24 cellular contexts compared by ENCODE assay signal in the genomic region with DNA sequence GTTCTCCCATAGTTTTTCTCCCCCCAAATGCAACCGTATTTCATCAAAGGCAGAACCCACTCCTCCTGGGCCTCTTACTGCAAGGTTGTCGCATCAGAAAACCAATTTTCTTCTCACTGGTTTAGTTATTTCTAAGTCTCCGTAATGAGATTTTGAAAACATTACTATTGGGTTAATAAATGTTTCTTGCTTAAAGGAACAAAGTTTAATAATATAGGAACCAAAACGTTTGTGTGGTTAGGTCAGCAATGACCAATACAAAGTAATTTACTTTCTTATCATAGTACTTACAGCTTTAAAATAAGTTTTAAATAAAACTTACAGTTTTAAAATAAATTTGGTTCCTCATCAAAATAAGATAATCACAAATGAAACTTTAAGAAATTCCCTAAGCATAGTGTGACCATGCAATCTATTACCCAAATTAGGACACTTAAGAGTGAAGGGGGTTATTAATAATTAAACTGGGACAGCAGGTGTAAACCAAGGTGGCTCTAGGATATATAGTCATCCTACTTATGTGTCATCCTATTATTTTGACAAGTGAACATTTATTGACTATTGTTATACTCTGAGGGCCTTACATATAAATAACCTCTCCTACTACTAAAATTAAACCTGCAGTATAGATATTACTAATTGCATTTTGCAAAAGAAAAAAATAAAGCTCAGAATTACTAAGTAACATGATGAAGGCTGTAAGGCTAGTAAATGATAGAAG.
DNase-seq lines count a peak whose midpoint lies in the region; ATAC-seq lines count a peak whose summit lies in the region.
"Had no signal": no experiment of that assay in that cellular context is flagged by ENCODE, and none has a peak within 500 bp of the region (broad histone marks: within the 10 kb centered on the region; RNA-seq: fewer than 3 reads in every experiment).

No MANE protein-coding gene starts in this region.

- DNase-seq in DMS53 (lab: John Stamatoyannopoulos, UW) = peak; percentile 72
- DNase-seq in NCI-H2107 treated with DMSO at 0.1 percent for 48 hours (lab: John Stamatoyannopoulos, UW; ENCODE audit: unreplicated experiment) = no peak
- no peak for DNase-seq in activated gamma-delta T cell (lab: John Stamatoyannopoulos, UW)
- no peak for DNase-seq in Right ventricle myocardium superior
- DNase-seq: activated CD4-positive, alpha-beta T cell treated with anti-CD3 and anti-CD28 coated beads, Interleukin-2, amount 10 ng/mL, durations not matched to agents 7 days and 5 days; activated naive CD4-positive, alpha-beta T cell; activated T-cell treated with anti-CD3 and anti-CD28 coated beads, Interleukin-2, amount 50 U/mL, for 48 hours; brain microvascular endothelial cell; CD8-positive, alpha-beta T cell; dorsolateral prefrontal cortex; hippocampal formation; KG1; left colon; MG63; NCI-H2029 treated with DMSO at 0.1 percent for 48 hours; NCI-H345; NCI-H774; nephron progenitor cell; ovary had no signal

- intact Hi-C loops in Right ventricle myocardium superior (cut with DNase I) = no loop called here

- peak; percentile 66 for ATAC-seq in GM18907 (IDR thresholded peaks at IDR 0.05; ENCODE audit: unreplicated experiment)
- ATAC-seq in HG02798 (IDR thresholded peaks at IDR 0.05; ENCODE audit: poor library complexity, unreplicated experiment) = peak; percentile 61
- ATAC-seq in HG03432 (IDR thresholded peaks at IDR 0.05; ENCODE audit: unreplicated experiment) = peak; percentile 85
- ATAC-seq in HG03521 (IDR thresholded peaks at IDR 0.05; ENCODE audit: unreplicated experiment) = no peak
- no peak for ATAC-seq in Right ventricle myocardium superior (ENCODE audit: poor library complexity)
- ATAC-seq: CD8-positive, alpha-beta T cell; left colon; WTC11 had no signal

Comparison
In these comparisons a context has a peak if more than half of its experiments do, and no peak if none do; other contexts are left out.
1. ATAC-seq: peak in GM18907 (single experiment), HG02798 (single experiment) and HG03432 (single experiment); none in HG03521 (single experiment) and Right ventricle myocardium superior (single experiment).